12 cellular contexts compared by ENCODE assay signal in the genomic region with DNA sequence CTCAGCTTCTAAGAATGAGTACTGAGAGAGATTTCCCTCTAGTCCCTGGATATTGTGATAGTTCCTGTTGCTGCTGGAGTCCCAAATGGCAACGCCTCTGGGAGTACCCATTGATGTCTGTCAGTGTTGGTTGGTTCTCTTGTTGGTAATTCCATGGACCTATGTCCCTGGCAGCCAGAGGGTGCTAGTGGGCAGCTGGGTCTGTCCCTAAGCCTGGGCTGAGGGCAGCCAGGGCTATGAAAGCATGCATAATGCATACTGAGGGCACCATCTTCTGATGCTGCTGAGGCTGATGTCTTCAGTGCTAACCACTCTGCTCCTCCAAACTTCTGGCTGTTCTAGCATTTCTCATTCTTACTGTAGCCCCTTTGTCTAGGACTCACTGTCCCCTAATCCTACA. TPM values are rescaled to one million over a fixed set of nuclear protein-coding genes. Genes with fewer than 3 reads are reported as not detected.
DNase-seq lines count a peak whose midpoint lies in the region; ATAC-seq and TF ChIP-seq lines count a peak whose summit lies in the region.
"Had no signal": no experiment of that assay in that cellular context is flagged by ENCODE, and none has a peak within 500 bp of the region (broad histone marks: within the 10 kb centered on the region; RNA-seq: fewer than 3 reads in every experiment).

No MANE protein-coding gene starts in this region.

- H3K4me2 ChIP-seq in MM.1S (ENCODE audit: low read depth, low read length) (no peak overlapping the region), PC-9 (no peak overlapping the region)

- CTCF ChIA-PET in A673 (lab: Charles Lee), result no interaction called here
- CTCF ChIA-PET in PC-9 (lab: Charles Lee), result no interaction called here

- no peak for TF ChIP-seq POLR2A in ovary (IDR thresholded peaks at IDR 0.05)

- BruUV-seq in A673 (replicated peaks; lab: Mats Ljungman, UMichigan), result no TSS peak
- no TSS peak for BruUV-seq in PC-9 (replicated peaks; lab: Mats Ljungman, UMichigan)

- intact Hi-C loops in A673 (cut with micrococcal nuclease; ENCODE audit: unreplicated experiment), result no loop called here
- intact Hi-C loops in PC-9 (cut with micrococcal nuclease; ENCODE audit: unreplicated experiment), result no loop called here
- intact Hi-C loops in ovary (cut with DNase I), result no loop called here

- no peak overlapping the region for H3K27ac ChIP-seq in A673 (ENCODE audit: low read depth, low read length, poor library complexity, severe bottlenecking)
- no peak overlapping the region for H3K27ac ChIP-seq in MM.1S (ENCODE audit: low read length)
- no peak overlapping the region for H3K27ac ChIP-seq in PC-9
- no peak overlapping the region for H3K27ac ChIP-seq in ovary
- H3K27ac ChIP-seq: body of pancreas, esophagus muscularis mucosa had no signal

- no peak for TF ChIP-seq EP300 in ovary (IDR thresholded peaks at IDR 0.05)

- H3F3A ChIP-seq in MM.1S (ENCODE audit: insufficient read depth, low read length) (no peaks in the 10 kb centered on the region), PC-9 (ENCODE audit: insufficient read depth, low read depth) (no peaks in the 10 kb centered on the region)

- DNase-seq in A673 (ENCODE audit: low spot score) (peak; percentile 32), GM12865 (ENCODE audit: low read depth) (peak; percentile 16), MM.1S (no peak), choroid plexus epithelial cell (ENCODE audit: low read depth) (no peak), Ammon's horn (ENCODE audit: low spot score) (no peak), PC-9 (no peak), ovary (no peak)
- DNase-seq: body of pancreas, NCI-H1436 treated with DMSO at 0.1 percent for 48 hours had no signal

- H3K4me1 ChIP-seq in A673 (ENCODE audit: insufficient read depth, low read length, poor library complexity, severe bottlenecking), result peaks cover 38% of the 10 kb centered on the region
- H3K4me1 ChIP-seq in MM.1S (ENCODE audit: low read length), result peaks cover 8% of the 10 kb centered on the region; the same call in 1 of the 2 replicates
- no peaks in the 10 kb centered on the region for H3K4me1 ChIP-seq in PC-9 (replicated peaks; ENCODE audit: insufficient read depth)
- H3K4me1 ChIP-seq in ovary (ENCODE audit: insufficient read depth), result no peaks in the 10 kb centered on the region
- H3K4me1 ChIP-seq: body of pancreas, esophagus muscularis mucosa, HAP-1 had no signal

- H3K9me3 ChIP-seq in A673 (ENCODE audit: low read depth, low read length, poor library complexity, severe bottlenecking) (no peaks in the 10 kb centered on the region), MM.1S (replicated peaks; ENCODE audit: insufficient read depth, low read length) (no peaks in the 10 kb centered on the region), PC-9 (ENCODE audit: insufficient read depth, low read depth) (no peaks in the 10 kb centered on the region), ovary (no peaks in the 10 kb centered on the region)
- H3K9me3 ChIP-seq: body of pancreas, esophagus muscularis mucosa, HAP-1 had no signal

- H4K20me1 ChIP-seq in MM.1S (ENCODE audit: insufficient read depth, low read length), result no peaks in the 10 kb centered on the region; the same call in 1 of the 2 replicates
- no peaks in the 10 kb centered on the region for H4K20me1 ChIP-seq in PC-9 (ENCODE audit: insufficient read depth)

- TF ChIP-seq CTCF in A673 (conservative IDR thresholded peaks at IDR 0.05; ENCODE audit: low read depth, low read length) (peak; percentile 26; the same call in 1 of the 2 replicates), GM12865 (IDR thresholded peaks at IDR 0.05; ENCODE audit: insufficient read depth, low read depth, low read length, missing control alignments) (no peak), MM.1S (IDR thresholded peaks at IDR 0.05; ENCODE audit: low read length) (peak; percentile 33), choroid plexus epithelial cell (conservative IDR thresholded peaks at IDR 0.05; ENCODE audit: low read depth, low read length) (peak; percentile 30), PC-9 (conservative IDR thresholded peaks at IDR 0.05) (no peak), ovary (IDR thresholded peaks at IDR 0.05) (no peak)

- H3K36me3 ChIP-seq in A673 (ENCODE audit: insufficient read depth, low read length, poor library complexity, severe bottlenecking), result no peaks in the 10 kb centered on the region
- no peaks in the 10 kb centered on the region for H3K36me3 ChIP-seq in MM.1S (replicated peaks; ENCODE audit: insufficient read depth, low read length)
- no peaks in the 10 kb centered on the region for H3K36me3 ChIP-seq in PC-9 (ENCODE audit: low read depth)
- no peaks in the 10 kb centered on the region for H3K36me3 ChIP-seq in ovary
- H3K36me3 ChIP-seq: esophagus muscularis mucosa, HAP-1 had no signal

- H2AFZ ChIP-seq in MM.1S (ENCODE audit: low read length), result no peak overlapping the region
- no peak overlapping the region for H2AFZ ChIP-seq in PC-9

- H3K79me2 ChIP-seq in MM.1S (ENCODE audit: low read length) (no peaks in the 10 kb centered on the region), PC-9 (ENCODE audit: low read depth) (no peaks in the 10 kb centered on the region)

- H3K27me3 ChIP-seq in A673 (replicated peaks; ENCODE audit: insufficient read depth, low read depth, low read length, poor library complexity) (no peaks in the 10 kb centered on the region), MM.1S (replicated peaks; ENCODE audit: insufficient read depth, low read length) (no peaks in the 10 kb centered on the region), PC-9 (ENCODE audit: insufficient read depth, low read depth) (no peaks in the 10 kb centered on the region), ovary (no peaks in the 10 kb centered on the region)
- H3K27me3 ChIP-seq: body of pancreas, esophagus muscularis mucosa had no signal

- no peak for ATAC-seq in GM18498 (IDR thresholded peaks at IDR 0.05; ENCODE audit: unreplicated experiment)
- ATAC-seq: body of pancreas had no signal

- no peaks in the 10 kb centered on the region for H3K9me2 ChIP-seq in MM.1S (replicated peaks; ENCODE audit: insufficient read depth, low read length)
- H3K9me2 ChIP-seq in PC-9 (ENCODE audit: insufficient read depth), result no peaks in the 10 kb centered on the region

- POLR2A ChIA-PET in A673 (lab: Charles Lee; ENCODE audit: low non-redundant PET), result no interaction called here
- POLR2A ChIA-PET in PC-9 (lab: Charles Lee; ENCODE audit: unreplicated experiment), result no interaction called here

- no peak overlapping the region for H3K4me3 ChIP-seq in A673 (ENCODE audit: low read depth, low read length, poor library complexity, severe bottlenecking)
- no peak overlapping the region for H3K4me3 ChIP-seq in GM12865 (ENCODE audit: low read depth, low read length)
- H3K4me3 ChIP-seq in MM.1S (ENCODE audit: low read length), result no peak overlapping the region
- H3K4me3 ChIP-seq in choroid plexus epithelial cell (ENCODE audit: low read depth, low read length), result no peak overlapping the region
- H3K4me3 ChIP-seq in PC-9, result no peak overlapping the region
- no peak overlapping the region for H3K4me3 ChIP-seq in ovary
- H3K4me3 ChIP-seq: body of pancreas, esophagus muscularis mucosa, HAP-1 had no signal

- WGBS in ovary, 3 donors, result 87 to 93% (median 89%) methylated on average over 1 of the region's 1 CpG

- H3K9ac ChIP-seq in MM.1S (ENCODE audit: low read length), result no peak overlapping the region

RNA-seq across cellular contexts. Expression of a gene that starts 35.9 kb away (rescaled TPM):
- total RNA-seq in A673 (2021) (33.2 and 38.4 TPM in 2 replicates), PC-9 (2021) (39.0 and 46.5 TPM in 2 replicates), ovary (10 to 100 TPM; 11.4 to 17.6 (median 13.4) TPM)
- 10 to 100 TPM in 1 of 2 donors, 1 to 10 TPM in 1; 5.3 to 19.1 TPM for polyA plus RNA-seq in ovary

Comparison
In these comparisons a context has a peak if more than half of its experiments do, and no peak if none do; other contexts are left out.
1. DNase-seq: peak in A673 (single experiment) and GM12865 (single experiment); none in MM.1S (single experiment), choroid plexus epithelial cell (single experiment), Ammon's horn (single experiment), PC-9 (0 of 2) and ovary (0 of 5).
2. CTCF ChIP-seq: peak in A673 (single experiment), MM.1S (single experiment) and choroid plexus epithelial cell (single experiment); none in GM12865 (single experiment), PC-9 (single experiment) and ovary (0 of 3).